Comparison of ENCODE assay signal across 1 cellular context in the genomic region with DNA sequence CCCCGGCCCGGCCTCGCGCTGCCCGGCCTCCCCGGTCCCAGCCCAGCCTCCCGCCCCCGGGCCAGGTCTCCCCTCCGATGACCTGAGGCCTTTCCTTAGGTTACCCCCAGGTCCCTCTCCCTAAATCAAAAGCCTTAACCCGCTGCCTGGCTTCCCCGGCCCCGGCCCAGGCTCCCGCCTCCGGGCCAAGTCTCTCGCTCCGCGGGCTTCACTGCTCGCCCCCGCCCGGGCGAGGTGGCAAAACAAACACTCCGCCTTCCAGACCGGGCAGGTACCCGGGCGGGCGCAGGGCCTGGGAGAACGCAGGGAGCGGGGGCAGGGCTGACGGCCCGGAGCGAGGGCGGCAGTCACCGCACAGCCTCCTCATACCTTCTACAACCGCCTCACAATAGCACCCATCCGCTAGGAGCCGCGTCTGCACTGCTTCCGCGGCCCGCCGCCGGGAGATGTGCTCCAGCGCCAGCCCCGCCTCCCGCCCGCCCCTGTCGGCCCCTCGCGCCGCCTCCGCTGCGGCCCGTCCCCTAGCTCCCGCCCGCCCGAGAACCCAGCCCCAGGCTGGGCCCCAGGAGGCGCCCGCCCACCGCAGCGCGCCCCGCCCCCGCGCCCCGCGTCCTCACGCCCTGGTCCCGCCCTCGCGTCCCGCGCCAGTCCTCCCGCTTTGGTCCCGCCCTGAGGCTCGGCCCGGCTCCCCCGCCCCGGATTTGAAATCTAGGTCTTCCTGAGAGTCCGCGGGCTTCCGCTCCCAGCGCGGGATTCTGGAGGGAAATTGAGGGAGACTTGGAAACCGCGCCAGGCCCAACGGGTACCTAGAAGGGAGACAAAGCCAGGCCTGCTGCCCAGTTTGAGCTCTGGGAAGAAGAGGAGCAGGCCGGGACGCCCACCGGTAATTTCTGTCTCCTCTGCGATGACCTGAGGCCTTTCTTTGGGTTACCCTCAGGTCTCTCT.
A peak's percentile ranks its signal among the peaks of the same experiment; 100 is the strongest.
TF ChIP-seq lines count a peak whose summit lies in the region.

A gene (minus strand): TSS at position 422 of the 945 bp plus-strand sequence. CDS start 10,994 bp downstream, outside the sequence.
A gene with protein sequence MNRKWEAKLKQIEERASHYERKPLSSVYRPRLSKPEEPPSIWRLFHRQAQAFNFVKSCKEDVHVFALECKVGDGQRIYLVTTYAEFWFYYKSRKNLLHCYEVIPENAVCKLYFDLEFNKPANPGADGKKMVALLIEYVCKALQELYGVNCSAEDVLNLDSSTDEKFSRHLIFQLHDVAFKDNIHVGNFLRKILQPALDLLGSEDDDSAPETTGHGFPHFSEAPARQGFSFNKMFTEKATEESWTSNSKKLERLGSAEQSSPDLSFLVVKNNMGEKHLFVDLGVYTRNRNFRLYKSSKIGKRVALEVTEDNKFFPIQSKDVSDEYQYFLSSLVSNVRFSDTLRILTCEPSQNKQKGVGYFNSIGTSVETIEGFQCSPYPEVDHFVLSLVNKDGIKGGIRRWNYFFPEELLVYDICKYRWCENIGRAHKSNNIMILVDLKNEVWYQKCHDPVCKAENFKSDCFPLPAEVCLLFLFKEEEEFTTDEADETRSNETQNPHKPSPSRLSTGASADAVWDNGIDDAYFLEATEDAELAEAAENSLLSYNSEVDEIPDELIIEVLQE (plus strand): TSS at position 713 of the 945 bp plus-strand sequence. CDS start 7,403 bp downstream, outside the sequence.

TF ChIP-seq in HEK293, 187 proteins besides CTCF, POLR2A, EP300 and RAD21 (continued from another document):
- TF ChIP-seq, protein P1, sequence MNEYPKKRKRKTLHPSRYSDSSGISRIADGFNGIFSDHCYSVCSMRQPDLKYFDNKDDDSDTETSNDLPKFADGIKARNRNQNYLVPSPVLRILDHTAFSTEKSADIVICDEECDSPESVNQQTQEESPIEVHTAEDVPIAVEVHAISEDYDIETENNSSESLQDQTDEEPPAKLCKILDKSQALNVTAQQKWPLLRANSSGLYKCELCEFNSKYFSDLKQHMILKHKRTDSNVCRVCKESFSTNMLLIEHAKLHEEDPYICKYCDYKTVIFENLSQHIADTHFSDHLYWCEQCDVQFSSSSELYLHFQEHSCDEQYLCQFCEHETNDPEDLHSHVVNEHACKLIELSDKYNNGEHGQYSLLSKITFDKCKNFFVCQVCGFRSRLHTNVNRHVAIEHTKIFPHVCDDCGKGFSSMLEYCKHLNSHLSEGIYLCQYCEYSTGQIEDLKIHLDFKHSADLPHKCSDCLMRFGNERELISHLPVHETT (tag by site-specific recombination; IDR thresholded peaks at IDR 0.05) = no peak
- TF ChIP-seq, protein P2, sequence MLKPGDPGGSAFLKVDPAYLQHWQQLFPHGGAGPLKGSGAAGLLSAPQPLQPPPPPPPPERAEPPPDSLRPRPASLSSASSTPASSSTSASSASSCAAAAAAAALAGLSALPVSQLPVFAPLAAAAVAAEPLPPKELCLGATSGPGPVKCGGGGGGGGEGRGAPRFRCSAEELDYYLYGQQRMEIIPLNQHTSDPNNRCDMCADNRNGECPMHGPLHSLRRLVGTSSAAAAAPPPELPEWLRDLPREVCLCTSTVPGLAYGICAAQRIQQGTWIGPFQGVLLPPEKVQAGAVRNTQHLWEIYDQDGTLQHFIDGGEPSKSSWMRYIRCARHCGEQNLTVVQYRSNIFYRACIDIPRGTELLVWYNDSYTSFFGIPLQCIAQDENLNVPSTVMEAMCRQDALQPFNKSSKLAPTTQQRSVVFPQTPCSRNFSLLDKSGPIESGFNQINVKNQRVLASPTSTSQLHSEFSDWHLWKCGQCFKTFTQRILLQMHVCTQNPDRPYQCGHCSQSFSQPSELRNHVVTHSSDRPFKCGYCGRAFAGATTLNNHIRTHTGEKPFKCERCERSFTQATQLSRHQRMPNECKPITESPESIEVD (tag by site-specific recombination; IDR thresholded peaks at IDR 0.05) = no peak
- TF ChIP-seq ZNF2 (tag by site-specific recombination; IDR thresholded peaks at IDR 0.05) (peak; percentile 20; the same call in 1 of the 2 replicates), KLF10 (tag by site-specific recombination; IDR thresholded peaks at IDR 0.05) (peak; percentile 86)
- TF ChIP-seq, protein P3, sequence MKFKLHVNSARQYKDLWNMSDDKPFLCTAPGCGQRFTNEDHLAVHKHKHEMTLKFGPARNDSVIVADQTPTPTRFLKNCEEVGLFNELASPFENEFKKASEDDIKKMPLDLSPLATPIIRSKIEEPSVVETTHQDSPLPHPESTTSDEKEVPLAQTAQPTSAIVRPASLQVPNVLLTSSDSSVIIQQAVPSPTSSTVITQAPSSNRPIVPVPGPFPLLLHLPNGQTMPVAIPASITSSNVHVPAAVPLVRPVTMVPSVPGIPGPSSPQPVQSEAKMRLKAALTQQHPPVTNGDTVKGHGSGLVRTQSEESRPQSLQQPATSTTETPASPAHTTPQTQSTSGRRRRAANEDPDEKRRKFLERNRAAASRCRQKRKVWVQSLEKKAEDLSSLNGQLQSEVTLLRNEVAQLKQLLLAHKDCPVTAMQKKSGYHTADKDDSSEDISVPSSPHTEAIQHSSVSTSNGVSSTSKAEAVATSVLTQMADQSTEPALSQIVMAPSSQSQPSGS (tag by site-specific recombination; IDR thresholded peaks at IDR 0.05; ENCODE audit: low read depth) = no peak
